ENCODE assay signal across 13 cellular contexts in genomic region chr18:55069497-55069896, GRCh38.
A peak's percentile ranks its signal among the peaks of the same experiment; 100 is the strongest.
DNase-seq lines count a peak whose midpoint lies in the region; ATAC-seq and TF ChIP-seq lines count a peak whose summit lies in the region.
"Had no signal": no experiment of that assay in that cellular context is flagged by ENCODE, and none has a peak within 500 bp of the region (broad histone marks: within the 10 kb centered on the region; RNA-seq: fewer than 3 reads in every experiment).

No MANE protein-coding gene starts in this region.

- H3K27me3 ChIP-seq in osteoblast (ENCODE audit: insufficient read depth, low read length): peaks cover 6% of the 10 kb centered on the region
- H3K27me3 ChIP-seq: upper lobe of right lung had no signal

- TF ChIP-seq CTCF in osteoblast (IDR thresholded peaks at IDR 0.05; ENCODE audit: extremely low read depth, low read depth, low read length): no peak

- no peak overlapping the region for H2AFZ ChIP-seq in osteoblast (ENCODE audit: low read length)

- H3K4me2 ChIP-seq in osteoblast (ENCODE audit: insufficient read depth, low read length): no peak overlapping the region

- ATAC-seq in GM18499 (IDR thresholded peaks at IDR 0.05; ENCODE audit: insufficient read depth, unreplicated experiment): peak; percentile 73
- peak; percentile 75 for ATAC-seq in GM19463 (IDR thresholded peaks at IDR 0.05; ENCODE audit: unreplicated experiment)
- ATAC-seq in HG02884 (IDR thresholded peaks at IDR 0.05; ENCODE audit: unreplicated experiment): peak; percentile 68
- ATAC-seq in HG03565 (IDR thresholded peaks at IDR 0.05; ENCODE audit: unreplicated experiment): peak; percentile 70
- ATAC-seq: upper lobe of right lung had no signal

- no peak overlapping the region for H3K27ac ChIP-seq in osteoblast (ENCODE audit: low read depth, low read length)
- H3K27ac ChIP-seq: upper lobe of right lung had no signal

- no peaks in the 10 kb centered on the region for H3K9me3 ChIP-seq in osteoblast (ENCODE audit: low read depth, low read length)
- H3K9me3 ChIP-seq: upper lobe of right lung had no signal

- H4K20me1 ChIP-seq in osteoblast (ENCODE audit: insufficient read depth, low read length): no peaks in the 10 kb centered on the region

- H3K4me1 ChIP-seq in osteoblast (ENCODE audit: insufficient read depth, low read length): no peaks in the 10 kb centered on the region
- H3K4me1 ChIP-seq: upper lobe of right lung had no signal

- DNase-seq in NCI-H446 (lab: John Stamatoyannopoulos, UW): no peak
- DNase-seq in osteoblast (ENCODE audit: insufficient read length, low spot score, missing footprints): no peak
- no peak for DNase-seq in occipital lobe (lab: John Stamatoyannopoulos, UW)
- no peak for DNase-seq in NCI-H187 treated with DMSO at 0.1 percent for 48 hours (lab: John Stamatoyannopoulos, UW)
- DNase-seq: endodermal cell, GF-D8, mesenchymal stem cell, NCI-H1105 treated with DMSO at 0.1 percent for 48 hours, upper lobe of right lung had no signal

- H3K79me2 ChIP-seq in osteoblast (ENCODE audit: insufficient read depth, low read length): no peaks in the 10 kb centered on the region

- H3K36me3 ChIP-seq in osteoblast (ENCODE audit: insufficient read depth, low read length): no peaks in the 10 kb centered on the region
- H3K36me3 ChIP-seq: upper lobe of right lung had no signal

- H3K4me3 ChIP-seq in osteoblast (ENCODE audit: insufficient read depth, low read length): no peak overlapping the region
- H3K4me3 ChIP-seq: upper lobe of right lung had no signal
